In the genomic region with DNA sequence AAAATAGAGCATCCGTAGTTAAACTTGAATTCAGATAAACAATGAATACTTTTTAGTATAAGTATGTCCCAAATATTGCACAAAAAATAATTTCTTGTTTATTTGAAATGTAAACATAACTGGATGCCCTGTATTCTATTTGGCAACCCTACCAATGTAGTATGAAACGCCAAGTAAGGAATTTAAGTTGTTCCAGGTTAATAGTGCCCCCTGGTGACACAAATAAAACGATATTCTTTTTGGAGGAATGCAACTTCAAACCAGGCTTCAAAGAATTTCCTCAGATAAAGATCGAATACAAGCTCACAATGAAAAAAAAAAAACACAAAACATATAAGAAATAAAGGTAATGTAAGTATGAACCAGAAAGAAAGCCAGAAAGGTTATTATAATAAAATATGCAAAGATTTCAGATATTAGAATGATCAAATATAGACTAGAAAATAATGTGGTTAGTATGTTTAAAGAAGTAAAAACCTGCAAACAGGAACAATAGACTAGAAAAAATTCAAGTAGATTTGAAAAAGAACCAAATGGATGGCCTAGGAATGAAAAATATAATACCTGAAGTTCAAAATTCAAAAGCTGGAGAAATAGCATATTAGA, we compare ENCODE assay signal across 1 cellular context.
TF ChIP-seq lines count a peak whose summit lies in the region.

No MANE protein-coding gene starts in this region.

TF ChIP-seq in GM12878, 131 proteins besides CTCF, POLR2A, EP300 and RAD21:
- TF ChIP-seq, protein P1, sequence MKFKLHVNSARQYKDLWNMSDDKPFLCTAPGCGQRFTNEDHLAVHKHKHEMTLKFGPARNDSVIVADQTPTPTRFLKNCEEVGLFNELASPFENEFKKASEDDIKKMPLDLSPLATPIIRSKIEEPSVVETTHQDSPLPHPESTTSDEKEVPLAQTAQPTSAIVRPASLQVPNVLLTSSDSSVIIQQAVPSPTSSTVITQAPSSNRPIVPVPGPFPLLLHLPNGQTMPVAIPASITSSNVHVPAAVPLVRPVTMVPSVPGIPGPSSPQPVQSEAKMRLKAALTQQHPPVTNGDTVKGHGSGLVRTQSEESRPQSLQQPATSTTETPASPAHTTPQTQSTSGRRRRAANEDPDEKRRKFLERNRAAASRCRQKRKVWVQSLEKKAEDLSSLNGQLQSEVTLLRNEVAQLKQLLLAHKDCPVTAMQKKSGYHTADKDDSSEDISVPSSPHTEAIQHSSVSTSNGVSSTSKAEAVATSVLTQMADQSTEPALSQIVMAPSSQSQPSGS (IDR thresholded peaks at IDR 0.05; ENCODE audit: low read length), result no peak
- TF ChIP-seq TBL1XR1 (IDR thresholded peaks at IDR 0.05; ENCODE audit: low read depth, low read length), result no peak
- TF ChIP-seq CHD2 (IDR thresholded peaks at IDR 0.05; ENCODE audit: borderline replicate concordance, low read depth, low read length), result no peak
- TF ChIP-seq CBFB (IDR thresholded peaks at IDR 0.05; ENCODE audit: low read depth), result no peak
- TF ChIP-seq, protein P2, sequence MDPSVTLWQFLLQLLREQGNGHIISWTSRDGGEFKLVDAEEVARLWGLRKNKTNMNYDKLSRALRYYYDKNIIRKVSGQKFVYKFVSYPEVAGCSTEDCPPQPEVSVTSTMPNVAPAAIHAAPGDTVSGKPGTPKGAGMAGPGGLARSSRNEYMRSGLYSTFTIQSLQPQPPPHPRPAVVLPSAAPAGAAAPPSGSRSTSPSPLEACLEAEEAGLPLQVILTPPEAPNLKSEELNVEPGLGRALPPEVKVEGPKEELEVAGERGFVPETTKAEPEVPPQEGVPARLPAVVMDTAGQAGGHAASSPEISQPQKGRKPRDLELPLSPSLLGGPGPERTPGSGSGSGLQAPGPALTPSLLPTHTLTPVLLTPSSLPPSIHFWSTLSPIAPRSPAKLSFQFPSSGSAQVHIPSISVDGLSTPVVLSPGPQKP (IDR thresholded peaks at IDR 0.05; ENCODE audit: low read depth, low read length), result no peak
- TF ChIP-seq TAF1 (IDR thresholded peaks at IDR 0.05; ENCODE audit: borderline replicate concordance, low read depth, low read length), result no peak
- no peak for TF ChIP-seq IKZF2 (IDR thresholded peaks at IDR 0.05)
- TF ChIP-seq SMC3 (IDR thresholded peaks at IDR 0.05; ENCODE audit: borderline replicate concordance, low read length), result peak; percentile 78; the same call in 1 of the 2 replicates
- TF ChIP-seq GATAD2B (conservative IDR thresholded peaks at IDR 0.05; ENCODE audit: low read depth), result no peak
- TF ChIP-seq HDGF (IDR thresholded peaks at IDR 0.05), result no peak
- TF ChIP-seq ZNF384 (IDR thresholded peaks at IDR 0.05; ENCODE audit: borderline replicate concordance, low read depth, low read length), result 0 out of 2 replicates have a peak, but pooled peaks have one; percentile 9
- TF ChIP-seq KDM1A (IDR thresholded peaks at IDR 0.05; ENCODE audit: borderline replicate concordance), result no peak
